Comparison of ENCODE assay signal across 8 cellular contexts in genomic region chr19:39846176-39846677, GRCh38. TPM values are rescaled to one million over a fixed set of nuclear protein-coding genes. Genes with fewer than 3 reads are reported as not detected.
DNase-seq lines count a peak whose midpoint lies in the region; ATAC-seq, FAIRE-seq and TF ChIP-seq lines count a peak whose summit lies in the region.

Gene FBL (minus strand): TSS chr19:39846379. CDS start chr19:39846300, 79 bp downstream.

- peak within 1 kb of the TSS; percentile 71 to 96 for H3K4me2 ChIP-seq in H1 (ENCODE audit: insufficient read depth in 1 of 2, low read depth in 2 of 2, low read length in 2 of 2)

- no peak within 1 kb of the TSS for H2BK12ac ChIP-seq in H1 (ENCODE audit: low read depth, low read length)

- TF ChIP-seq EP300 in H1 (IDR thresholded peaks at IDR 0.05; ENCODE audit: borderline replicate concordance in 1 of 2, low read depth in 2 of 2, low read length in 2 of 2): no peak

- H3K4me1 Mint-ChIP-seq in activated CD8-positive, alpha-beta memory T cell treated with anti-CD3 and anti-CD28 coated beads, Interleukin-2, amount 10 ng/mL, durations not matched to agents 7 days and 5 days: peaks cover 42% of the 10 kb centered on the region

- no peaks in the 10 kb centered on the region for H3K9me3 Mint-ChIP-seq in activated CD8-positive, alpha-beta memory T cell treated with anti-CD3 and anti-CD28 coated beads, Interleukin-2, amount 10 ng/mL, durations not matched to agents 7 days and 5 days (ENCODE audit: low read depth)

- no peak for TF ChIP-seq RAD21 in H1 (IDR thresholded peaks at IDR 0.05 in 1 of 2, conservative IDR thresholded peaks at IDR 0.05 in 1 of 2; ENCODE audit: low read depth in 2 of 2, low read length in 2 of 2)

- no peak for TF ChIP-seq CTCF in H1 (IDR thresholded peaks at IDR 0.05; ENCODE audit: control extremely low read depth in 1 of 3, insufficient read depth in 1 of 3, low read depth in 1 of 3, low read length in 3 of 3)

- peak within 1 kb of the TSS; percentile 89 for H3K18ac ChIP-seq in H1 (ENCODE audit: extremely low read depth, low read length)

- peak within 1 kb of the TSS; percentile 65 for H3K27ac ChIP-seq in H1 (ENCODE audit: low read depth, low read length)

- no peak within 1 kb of the TSS for H3K14ac ChIP-seq in H1 (ENCODE audit: insufficient read length)

- H2AFZ ChIP-seq in H1 (ENCODE audit: low read length): peak within 1 kb of the TSS; percentile 97; the same call in 1 of the 2 replicates

- no peak within 1 kb of the TSS for H3K23ac ChIP-seq in H1 (ENCODE audit: insufficient read length)

- H3K79me1 ChIP-seq in H1 (ENCODE audit: low read depth, low read length): peaks cover 6% of the 10 kb centered on the region

- peaks cover 13 to 17% of the 10 kb centered on the region in 2 experiments for H4K20me1 ChIP-seq in H1 (replicated peaks in 1 of 2; ENCODE audit: control insufficient read depth in 1 of 2, insufficient read depth in 2 of 2, low read length in 2 of 2)

- FAIRE-seq in HTR-8/SVneo (lab: Jason Lieb, UNC): peak; percentile 82
- no peak for FAIRE-seq in H1 (lab: Jason Lieb, UNC)

- peak within 1 kb of the TSS; percentile 75 for H3K56ac ChIP-seq in H1 (replicated peaks; ENCODE audit: insufficient read length, low read depth, low read length)

- peak within 1 kb of the TSS; percentile 93; the same call in 1 of the 2 replicates for H2BK15ac ChIP-seq in H1 (ENCODE audit: low read length)

- peaks cover 7 to 28% (median 18%) of the 10 kb centered on the region in 4 experiments for H3K4me1 ChIP-seq in H1 (replicated peaks in 1 of 4; ENCODE audit: control insufficient read depth in 3 of 4, insufficient read depth in 4 of 4, low read length in 3 of 4)

- H2BK120ac ChIP-seq in H1 (replicated peaks; ENCODE audit: low read depth, low read length): no peak within 1 kb of the TSS

- peak within 1 kb of the TSS; percentile 90 for H3K27ac Mint-ChIP-seq in activated CD8-positive, alpha-beta memory T cell treated with anti-CD3 and anti-CD28 coated beads, Interleukin-2, amount 10 ng/mL, durations not matched to agents 7 days and 5 days

- DNase-seq in COLO668 (lab: John Stamatoyannopoulos, UW; ENCODE audit: unreplicated experiment): peak; percentile 97
- DNase-seq in HTR-8/SVneo (ENCODE audit: insufficient read length, low spot score): peak; percentile 97
- DNase-seq in NOMO-1 treated with DMSO at 0.1 percent for 48 hours (lab: John Stamatoyannopoulos, UW; ENCODE audit: unreplicated experiment): peak; percentile 87
- DNase-seq in activated CD8-positive, alpha-beta memory T cell treated with anti-CD3 and anti-CD28 coated beads, Interleukin-2, amount 10 ng/mL, durations not matched to agents 7 days and 5 days: peak; percentile 98
- DNase-seq in H1 (ENCODE audit: low read depth in 1 of 2, low spot score in 2 of 2): peak; percentile 57 to 98
- peak; percentile 100 for DNase-seq in mesenteric fat pad (ENCODE audit: low spot score)
- DNase-seq in stimulated activated CD8-positive, alpha-beta memory T cell treated with anti-CD3 and anti-CD28 coated beads, Interleukin-15, amount 100 ng/mL, for 24 hours (ENCODE audit: low read depth): peak; percentile 98

- CTCF ChIA-PET in activated CD8-positive, alpha-beta memory T cell treated with anti-CD3 and anti-CD28 coated beads, Interleukin-2, amount 10 ng/mL, durations not matched to agents 7 days and 5 days (lab: Charles Lee): interaction anchor here (1.0 to 7.2 kb wide), 8 partner anchors 13 to 371 kb away, joined by 3 to 150 read pairs (median 36); partner anchors contain the start of genes DYRK1B and PSMC4
- CTCF ChIA-PET in H1 (lab: Charles Lee; ENCODE audit: partially characterized antibody): interaction anchor here (0.9 to 6.4 kb wide), 4 partner anchors 12 to 128 kb away, joined by 3 to 43 read pairs (median 3); partner anchors contain the start of gene DYRK1B

- POLR2A ChIA-PET in H1 (lab: Charles Lee; ENCODE audit: partially characterized antibody): interaction anchor here (0.8 to 4.8 kb wide), 9 partner anchors 10 to 138 kb away, joined by 3 to 31 read pairs (median 4); partner anchors contain the start of genes DYRK1B and PSMC4

- peaks cover 39 to 48% of the 10 kb centered on the region in 2 experiments for H3K79me2 ChIP-seq in H1 (ENCODE audit: control insufficient read depth in 1 of 2, insufficient read depth in 2 of 2, low read length in 2 of 2)

- H3K36me3 ChIP-seq in H1 (ENCODE audit: control insufficient read depth in 2 of 4, insufficient read depth in 4 of 4, low read length in 3 of 4): 0 out of 8 replicates have a peak, but pooled peaks cover 0 to 2% (median 0%) of the 10 kb centered on the region in 4 experiments

- H4K91ac ChIP-seq in H1 (replicated peaks; ENCODE audit: insufficient read length, low read length): no peak within 1 kb of the TSS

- peak within 1 kb of the TSS; percentile 91 to 99 (median 96) for H3K4me3 ChIP-seq in H1 (ENCODE audit: extremely low read depth in 1 of 4, insufficient read depth in 2 of 4, low read depth in 3 of 4, low read length in 4 of 4)

- peak within 1 kb of the TSS; percentile 86; the same call in 1 of the 2 replicates for H2BK5ac ChIP-seq in H1 (ENCODE audit: low read depth, low read length)

- H3K27me3 Mint-ChIP-seq in activated CD8-positive, alpha-beta memory T cell treated with anti-CD3 and anti-CD28 coated beads, Interleukin-2, amount 10 ng/mL, durations not matched to agents 7 days and 5 days: no peaks in the 10 kb centered on the region

- peaks cover 3% of the 10 kb centered on the region for H3K36me3 Mint-ChIP-seq in activated CD8-positive, alpha-beta memory T cell treated with anti-CD3 and anti-CD28 coated beads, Interleukin-2, amount 10 ng/mL, durations not matched to agents 7 days and 5 days

- peak within 1 kb of the TSS; percentile 27 for H3K4ac ChIP-seq in H1 (replicated peaks; ENCODE audit: insufficient read length, low read depth, low read length)

- H2BK20ac ChIP-seq in H1 (ENCODE audit: low read length): no peak within 1 kb of the TSS

- H3K23me2 ChIP-seq in H1 (ENCODE audit: low read depth, low read length): peaks cover 12% of the 10 kb centered on the region

- peak; percentile 67 for ATAC-seq in GM21360 (IDR thresholded peaks at IDR 0.05; ENCODE audit: unreplicated experiment)
- ATAC-seq in activated CD8-positive, alpha-beta memory T cell treated with anti-CD3 and anti-CD28 coated beads, Interleukin-2, amount 10 ng/mL, durations not matched to agents 7 days and 5 days: peak; percentile 90

- 1% methylated on average over 13 of the region's 47 CpGs; no CpG with 5 or more reads in 1 of the 2 experiments for WGBS in H1 (ENCODE audit: extremely low coverage in 1 of 2, insufficient coverage in 1 of 2, insufficient read length in 1 of 2, insufficient replicate concordance in 2 of 2, low coverage in 1 of 2, low lambda C conversion rate in 2 of 2, missing lambda C conversion rate in 1 of 2), 2 experiments

- H3K9me3 ChIP-seq in H1 (ENCODE audit: insufficient read depth in 2 of 2, low read depth in 1 of 2, low read length in 1 of 2): no peaks in the 10 kb centered on the region

- no peaks in the 10 kb centered on the region for H3K27me3 ChIP-seq in H1 (replicated peaks in 1 of 4; ENCODE audit: control insufficient read depth in 3 of 4, extremely low read depth in 1 of 4, insufficient read depth in 3 of 4, low read length in 3 of 4)

- peak within 1 kb of the TSS; percentile 65 for H4K5ac ChIP-seq in H1 (ENCODE audit: insufficient read length, low read depth, low read length)

- H2AK5ac ChIP-seq in H1 (ENCODE audit: low read depth, low read length): peak within 1 kb of the TSS; percentile 41; the same call in 1 of the 2 replicates

- H3K4me3 Mint-ChIP-seq in activated CD8-positive, alpha-beta memory T cell treated with anti-CD3 and anti-CD28 coated beads, Interleukin-2, amount 10 ng/mL, durations not matched to agents 7 days and 5 days: peak within 1 kb of the TSS; percentile 88

- peak within 1 kb of the TSS; percentile 74 to 95 (median 78) for H3K9ac ChIP-seq in H1 (replicated peaks in 1 of 4; ENCODE audit: extremely low read depth in 1 of 4, low read depth in 3 of 4, low read length in 3 of 4)

- peak in 1 of 2 experiments; percentile 34; a peak in 1 of 3 replicates for TF ChIP-seq POLR2A in H1 (IDR thresholded peaks at IDR 0.05; ENCODE audit: control extremely low read depth in 1 of 2, low read depth in 2 of 2, low read length in 2 of 2)

- peak within 1 kb of the TSS; percentile 82 for H4K8ac ChIP-seq in H1 (ENCODE audit: extremely low read depth, insufficient read depth, low read length)

TF ChIP-seq in H1, 55 proteins besides CTCF, POLR2A, EP300 and RAD21 (continues in another document):
- TF ChIP-seq NRF1 (IDR thresholded peaks at IDR 0.05; ENCODE audit: low read depth, low read length) (peak; percentile 68), RBBP5 (IDR thresholded peaks at IDR 0.05; ENCODE audit: borderline replicate concordance, low read depth, low read length) (no peak), CTBP2 (IDR thresholded peaks at IDR 0.05; ENCODE audit: borderline replicate concordance, insufficient read depth, insufficient read length, low read length) (no peak), SIRT6 (IDR thresholded peaks at IDR 0.05; ENCODE audit: low read length) (no peak), ZNF274 (IDR thresholded peaks at IDR 0.05; ENCODE audit: borderline replicate concordance, extremely low read depth, low read length) (no peak), CREB1 (IDR thresholded peaks at IDR 0.05) (peak; percentile 76), EZH2 (IDR thresholded peaks at IDR 0.05; ENCODE audit: low read depth, low read length, severe bottlenecking) (no peak), PHF8 (conservative IDR thresholded peaks at IDR 0.05; ENCODE audit: low read depth, low read length) (peak; percentile 74; the same call in 1 of the 2 replicates), EGR1 (IDR thresholded peaks at IDR 0.05; ENCODE audit: borderline replicate concordance, low read depth, low read length) (no peak)

RNA-seq across cellular contexts. Expression of gene FBL, which starts in this region (rescaled TPM):
- 100 to 1,000 TPM; 374 to 453 TPM for total RNA-seq in activated CD8-positive, alpha-beta memory T cell treated with anti-CD3 and anti-CD28 coated beads, Interleukin-2, amount 10 ng/mL, durations not matched to agents 7 days and 5 days
- 790 and 809 TPM in 2 replicates for total RNA-seq in H1 (2021; fragmentation: NEBNext Ultra II Directional; extraction: Animal tissue kit (Norgen Biotek cat#: 25700))
- 1,361 and 1,596 TPM in 2 replicates for polyA plus RNA-seq in H1 (2011; rRNA removed)
- 1,243 TPM for polyA plus RNA-seq in H1 (2011; cell fraction: cytosol; rRNA removed)
- 952 TPM for polyA plus RNA-seq in H1 (2011; cell fraction: nucleus; rRNA removed)
- 966 to 1,051 TPM (median 1,032 TPM) in 4 replicates for polyA plus RNA-seq in H1 (2012, experiment 1 of 2)
- 913 TPM for polyA plus RNA-seq in H1 (2012, experiment 2 of 2)
- polyA plus RNA-seq in H1 (2013, experiment 1 of 2): 573 TPM
- 620 TPM for polyA plus RNA-seq in H1 (2013, experiment 2 of 2)
- polyA minus RNA-seq in H1 (2011; rRNA and poly(A)+ RNA removed): 1,139 and 1,169 TPM in 2 replicates
- 277 TPM for polyA minus RNA-seq in H1 (2011; cell fraction: cytosol; rRNA and poly(A)+ RNA removed)
- polyA minus RNA-seq in H1 (2011; cell fraction: nucleus; rRNA and poly(A)+ RNA removed): 150 TPM
- 121 TPM for total RNA-seq in mesenteric fat pad

Comparison
In these comparisons a context has a peak if more than half of its experiments do, and no peak if none do; other contexts are left out.
1. Peak in every context shown above with its lines: DNase-seq, ATAC-seq, H3K4me3 ChIP-seq and H3K27ac ChIP-seq.